In genomic region chr13:50678464-50679162, GRCh38 we compare ENCODE assay signal across 11 cellular contexts.
DNase-seq lines count a peak whose midpoint lies in the region; ATAC-seq and TF ChIP-seq lines count a peak whose summit lies in the region.
"Had no signal": no experiment of that assay in that cellular context is flagged by ENCODE, and none has a peak within 500 bp of the region (broad histone marks: within the 10 kb centered on the region; RNA-seq: fewer than 3 reads in every experiment).

No MANE protein-coding gene starts in this region.

- ATAC-seq in sciatic nerve: peak; percentile 22
- no peak for ATAC-seq in HG02588 (IDR thresholded peaks at IDR 0.05; ENCODE audit: unreplicated experiment)

- H3K27me3 ChIP-seq in MM.1S (replicated peaks; ENCODE audit: insufficient read depth, low read length): no peaks in the 10 kb centered on the region

- no peaks in the 10 kb centered on the region for H3K79me2 ChIP-seq in MM.1S (ENCODE audit: low read length)

- H3K27ac ChIP-seq in MM.1S (ENCODE audit: low read length): no peak overlapping the region

- H3K9me3 Mint-ChIP-seq in mesothelial cell of epicardium: no peaks in the 10 kb centered on the region
- H3K9me3 Mint-ChIP-seq: central memory CD8-positive, alpha-beta T cell had no signal

- TF ChIP-seq CTCF in fibroblast of pulmonary artery (IDR thresholded peaks at IDR 0.05; ENCODE audit: low read length, missing control alignments): no peak
- no peak for TF ChIP-seq CTCF in mesothelial cell of epicardium (IDR thresholded peaks at IDR 0.05; ENCODE audit: unreplicated experiment)
- TF ChIP-seq CTCF in MM.1S (IDR thresholded peaks at IDR 0.05; ENCODE audit: low read length): no peak

- H3K9me3 ChIP-seq in MM.1S (replicated peaks; ENCODE audit: insufficient read depth, low read length): no peaks in the 10 kb centered on the region

- H3K36me3 ChIP-seq in MM.1S (replicated peaks; ENCODE audit: insufficient read depth, low read length): no peaks in the 10 kb centered on the region

- no peaks in the 10 kb centered on the region for H3K27me3 Mint-ChIP-seq in mesothelial cell of epicardium (ENCODE audit: low read depth)
- H3K27me3 Mint-ChIP-seq: central memory CD8-positive, alpha-beta T cell had no signal

- intact Hi-C loops in sciatic nerve (cut with DNase I): no loop called here

- H3K4me3 ChIP-seq in fibroblast of pulmonary artery (replicated peaks; ENCODE audit: low read depth, low read length) (no peak overlapping the region), MM.1S (ENCODE audit: low read length) (no peak overlapping the region)

- no peaks in the 10 kb centered on the region for H3F3A ChIP-seq in MM.1S (ENCODE audit: insufficient read depth, low read length)

- H2AFZ ChIP-seq in MM.1S (ENCODE audit: low read length): no peak overlapping the region

- peak; percentile 75 for DNase-seq in H4 (ENCODE audit: low spot score)
- DNase-seq in T1000 (lab: John Stamatoyannopoulos, UW): peak; percentile 7
- DNase-seq in fibroblast of pulmonary artery (ENCODE audit: low read depth): peak; percentile 55
- DNase-seq in sciatic nerve (ENCODE audit: low spot score): no peak
- DNase-seq in mesothelial cell of epicardium (ENCODE audit: low spot score in 2 of 2, unreplicated experiment in 2 of 2): no peak
- no peak for DNase-seq in MM.1S
- DNase-seq in amygdala (lab: John Stamatoyannopoulos, UW): no peak
- DNase-seq: DMS53, NCI-H2107 had no signal

- no peak overlapping the region for H3K4me3 Mint-ChIP-seq in mesothelial cell of epicardium
- H3K4me3 Mint-ChIP-seq: central memory CD8-positive, alpha-beta T cell had no signal

- H3K4me1 ChIP-seq in MM.1S (ENCODE audit: low read length): no peaks in the 10 kb centered on the region

- H3K36me3 Mint-ChIP-seq in mesothelial cell of epicardium: no peaks in the 10 kb centered on the region

- no peak overlapping the region for H3K4me2 ChIP-seq in MM.1S (ENCODE audit: low read depth, low read length)

- no peaks in the 10 kb centered on the region for H4K20me1 ChIP-seq in MM.1S (ENCODE audit: insufficient read depth, low read length)

- H3K27ac Mint-ChIP-seq in mesothelial cell of epicardium: no peak overlapping the region

- H3K9ac ChIP-seq in MM.1S (ENCODE audit: low read length): no peak overlapping the region

- H3K4me1 Mint-ChIP-seq in mesothelial cell of epicardium: no peaks in the 10 kb centered on the region

- H3K9me2 ChIP-seq in MM.1S (replicated peaks; ENCODE audit: insufficient read depth, low read length): no peaks in the 10 kb centered on the region

Comparison
In these comparisons a context has a peak if more than half of its experiments do, and no peak if none do; other contexts are left out.
1. DNase-seq: peak in H4 (single experiment), T1000 (single experiment) and fibroblast of pulmonary artery (single experiment); none in sciatic nerve (single experiment), mesothelial cell of epicardium (0 of 2), MM.1S (single experiment) and amygdala (0 of 56).